In the genomic region with DNA sequence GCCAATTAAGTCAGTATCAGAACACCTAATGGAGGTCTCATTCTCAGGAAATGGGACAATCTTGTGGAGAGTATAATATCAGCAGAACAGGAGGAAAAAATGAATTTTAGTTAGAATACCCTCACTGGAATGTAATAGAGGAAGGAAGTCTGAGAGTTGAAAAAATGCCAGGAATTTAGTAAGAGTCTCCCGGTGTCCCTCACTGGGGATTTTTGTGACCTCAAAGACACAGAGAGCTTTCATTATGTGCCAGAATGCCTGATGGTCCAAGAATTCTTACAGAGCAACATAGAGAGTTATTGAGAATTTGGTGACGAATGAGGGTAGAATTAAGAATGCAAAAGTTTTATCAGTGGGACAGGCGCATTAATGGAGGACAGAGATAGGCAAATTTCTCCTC, we compare ENCODE assay signal across 26 cellular contexts.
DNase-seq lines count a peak whose midpoint lies in the region; ATAC-seq and TF ChIP-seq lines count a peak whose summit lies in the region.
"Had no signal": no experiment of that assay in that cellular context is flagged by ENCODE, and none has a peak within 500 bp of the region (broad histone marks: within the 10 kb centered on the region; RNA-seq: fewer than 3 reads in every experiment).

No MANE protein-coding gene starts in this region.

- no peak for TF ChIP-seq CTCF in CD14-positive monocyte (IDR thresholded peaks at IDR 0.05)

- no peak overlapping the region for H3K27ac Mint-ChIP-seq in CD14-positive monocyte
- H3K27ac Mint-ChIP-seq: activated naive CD8-positive, alpha-beta T cell treated with anti-CD3 and anti-CD28 coated beads for 36 hours; stimulated activated naive CD8-positive, alpha-beta T cell treated with anti-CD3 and anti-CD28 coated beads, Interleukin-15, Interleukin-2, amounts not matched to agents 100 ng/mL and 50 ng/mL, for 24 hours had no signal

- intact Hi-C loops in CD14-positive monocyte (cut with micrococcal nuclease): no loop called here

- peak; percentile 17 for DNase-seq in KBM-7
- DNase-seq in adipocyte (ENCODE audit: low read depth): peak; percentile 7
- DNase-seq in glomerular visceral epithelial cell (ENCODE audit: extremely low spot score): peak; percentile 8
- DNase-seq in pulmonary artery endothelial cell (ENCODE audit: low read depth, low spot score): peak; percentile 17
- DNase-seq in CD14-positive monocyte (ENCODE audit: low spot score): no peak
- no peak for DNase-seq in T1000 (lab: John Stamatoyannopoulos, UW)
- DNase-seq in activated effector memory CD4-positive, alpha-beta T cell treated with Interleukin-2 at 50 U/mL for 16 hours: no peak
- DNase-seq: activated naive CD8-positive, alpha-beta T cell treated with anti-CD3 and anti-CD28 coated beads for 36 hours; COR-L47; dorsolateral prefrontal cortex; erythroblast; H7; lower lobe of right lung; naive B cell; NCI-H146; NCI-H2171 treated with DMSO at 0.1 percent for 48 hours; NCI-H748 treated with DMSO at 0.1 percent for 48 hours; OCI-M1; pancreas; SIG-M5; small intestine; stimulated activated CD4-positive, alpha-beta T cell treated with anti-CD3 and anti-CD28 coated beads, Interleukin-2, amount 100 ng/mL, for 48 hours; upper lobe of right lung had no signal

- no peaks in the 10 kb centered on the region for H3K27me3 ChIP-seq in adipocyte (replicated peaks; ENCODE audit: control insufficient read depth, insufficient read depth, low read length)
- H3K27me3 ChIP-seq: breast epithelium, dorsolateral prefrontal cortex, pancreas, upper lobe of right lung had no signal

- H3K9ac ChIP-seq in adipocyte (ENCODE audit: low read length): no peak overlapping the region

- H3K4me3 Mint-ChIP-seq in CD14-positive monocyte: peak overlapping the region in 1 of 2 donors; percentile 63
- H3K4me3 Mint-ChIP-seq: activated naive CD8-positive, alpha-beta T cell treated with anti-CD3 and anti-CD28 coated beads for 36 hours; naive B cell; stimulated activated naive CD8-positive, alpha-beta T cell treated with anti-CD3 and anti-CD28 coated beads, Interleukin-15, Interleukin-2, amounts not matched to agents 100 ng/mL and 50 ng/mL, for 24 hours had no signal

- H3K4me1 Mint-ChIP-seq in CD14-positive monocyte: peaks cover 20% of the 10 kb centered on the region

- H3K4me1 ChIP-seq in adipocyte (ENCODE audit: control insufficient read depth, insufficient read depth, low read length): no peaks in the 10 kb centered on the region
- H3K4me1 ChIP-seq: breast epithelium, lower lobe of right lung, pancreas, upper lobe of right lung had no signal

- no peaks in the 10 kb centered on the region for H3K36me3 Mint-ChIP-seq in CD14-positive monocyte
- H3K36me3 Mint-ChIP-seq: naive B cell had no signal

- no peaks in the 10 kb centered on the region for H3K36me3 ChIP-seq in adipocyte (ENCODE audit: control insufficient read depth, insufficient read depth, low read length, severe bottlenecking)
- H3K36me3 ChIP-seq: breast epithelium, lower lobe of right lung, pancreas, upper lobe of right lung had no signal

- H3K27me3 Mint-ChIP-seq in CD14-positive monocyte (ENCODE audit: low read depth in 3 of 3): peaks cover 0 to 2% (median 0%) of the 10 kb centered on the region in 3 donors
- H3K27me3 Mint-ChIP-seq: activated naive CD8-positive, alpha-beta T cell treated with anti-CD3 and anti-CD28 coated beads for 36 hours; stimulated activated naive CD8-positive, alpha-beta T cell treated with anti-CD3 and anti-CD28 coated beads, Interleukin-15, Interleukin-2, amounts not matched to agents 100 ng/mL and 50 ng/mL, for 24 hours had no signal

- peaks cover 0 to 2% (median 0%) of the 10 kb centered on the region in 7 donors for H3K9me3 Mint-ChIP-seq in CD14-positive monocyte
- H3K9me3 Mint-ChIP-seq: activated naive CD8-positive, alpha-beta T cell treated with anti-CD3 and anti-CD28 coated beads for 36 hours; stimulated activated naive CD8-positive, alpha-beta T cell treated with anti-CD3 and anti-CD28 coated beads, Interleukin-15, Interleukin-2, amounts not matched to agents 100 ng/mL and 50 ng/mL, for 24 hours had no signal

- no peaks in the 10 kb centered on the region for H3K9me3 ChIP-seq in adipocyte (ENCODE audit: control insufficient read depth, low read length)
- H3K9me3 ChIP-seq: breast epithelium, lower lobe of right lung, pancreas, upper lobe of right lung had no signal

- no peak overlapping the region for H3K4me3 ChIP-seq in adipocyte (ENCODE audit: low read length)
- H3K4me3 ChIP-seq: breast epithelium, dorsolateral prefrontal cortex, lower lobe of right lung, pancreas, upper lobe of right lung had no signal

- ATAC-seq in HG02571 (IDR thresholded peaks at IDR 0.05; ENCODE audit: unreplicated experiment): no peak
- ATAC-seq: lower lobe of right lung, upper lobe of right lung had no signal

- in situ Hi-C loops in KBM-7 (cut with MboI; ENCODE audit: low pct_unique_long_range_greater_than_20kb, low sequenced_read_pairs): no loop called here

Comparison
In these comparisons a context has a peak if more than half of its experiments do, and no peak if none do; other contexts are left out.
1. DNase-seq: peak in KBM-7 (single experiment), adipocyte (single experiment), glomerular visceral epithelial cell (single experiment) and pulmonary artery endothelial cell (single experiment); none in CD14-positive monocyte (single experiment), T1000 (single experiment) and activated effector memory CD4-positive, alpha-beta T cell treated with Interleukin-2 at 50 U/mL for 16 hours (single experiment).